12 cellular contexts compared by ENCODE assay signal in the genomic region with DNA sequence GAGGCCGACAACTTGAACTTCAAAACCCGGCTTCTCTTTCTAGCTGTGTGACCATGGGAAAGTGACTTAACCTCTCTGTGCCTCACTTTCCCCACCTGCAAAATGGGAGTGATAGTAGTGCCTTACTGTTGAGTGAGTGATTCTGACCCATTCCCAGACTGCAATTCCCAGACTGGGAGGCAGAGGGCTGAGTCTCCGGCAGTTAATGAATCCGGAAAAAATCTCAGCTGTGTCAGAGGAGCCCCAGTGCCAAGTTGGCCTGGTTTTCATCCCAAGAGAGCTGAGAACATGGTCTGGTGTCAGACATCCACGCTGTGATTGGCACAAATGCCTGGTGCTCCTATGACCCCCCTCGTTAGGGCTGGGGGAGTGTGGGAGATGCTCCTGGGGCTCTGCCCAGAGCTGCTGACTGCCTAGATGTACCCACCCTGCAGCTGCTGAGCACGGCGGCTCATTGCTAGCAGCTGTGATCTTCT. TPM values are rescaled to one million over a fixed set of nuclear protein-coding genes. Genes with fewer than 3 reads are reported as not detected.
DNase-seq lines count a peak whose midpoint lies in the region; ATAC-seq and TF ChIP-seq lines count a peak whose summit lies in the region.
"Had no signal": no experiment of that assay in that cellular context is flagged by ENCODE, and none has a peak within 500 bp of the region (broad histone marks: within the 10 kb centered on the region; RNA-seq: fewer than 3 reads in every experiment).

No MANE protein-coding gene starts in this region.

- no peaks in the 10 kb centered on the region for H3K27me3 Mint-ChIP-seq in endodermal cell (ENCODE audit: insufficient read depth)

- H3K9ac ChIP-seq in endodermal cell (ENCODE audit: extremely low read depth, low read length, poor library complexity, severe bottlenecking), result no peak overlapping the region

- H3K9me3 ChIP-seq in endodermal cell (ENCODE audit: control insufficient read depth, low read length), result no peaks in the 10 kb centered on the region

- TF ChIP-seq CTCF in endodermal cell (conservative IDR thresholded peaks at IDR 0.05), result peak; percentile 61

- H3K36me3 ChIP-seq in endodermal cell (ENCODE audit: control insufficient read depth, insufficient read depth, low read length), result no peaks in the 10 kb centered on the region

- no peaks in the 10 kb centered on the region for H3K4me1 Mint-ChIP-seq in endodermal cell
- H3K4me1 Mint-ChIP-seq: T-cell had no signal

- 79 to 94% methylated on average over 6 to 8 of the region's 8 CpGs for WGBS in endodermal cell (ENCODE audit: insufficient coverage in 1 of 2, insufficient read length in 1 of 2), 2 experiments

- no peak overlapping the region for H3K4me3 ChIP-seq in endodermal cell (ENCODE audit: low read length)

- no peak overlapping the region for H3K27ac ChIP-seq in endodermal cell (ENCODE audit: low read depth, low read length)

- no peaks in the 10 kb centered on the region for H3K36me3 Mint-ChIP-seq in endodermal cell (ENCODE audit: low read depth)
- H3K36me3 Mint-ChIP-seq: CD8-positive, alpha-beta T cell; T-cell had no signal

- H3K27me3 ChIP-seq in endodermal cell (ENCODE audit: control insufficient read depth, insufficient read depth, low read length, poor library complexity, severe bottlenecking), result no peaks in the 10 kb centered on the region

- H3K4me1 ChIP-seq in endodermal cell (ENCODE audit: control insufficient read depth, insufficient read depth, low read length), result no peaks in the 10 kb centered on the region

- H3K9me3 Mint-ChIP-seq in endodermal cell, result no peaks in the 10 kb centered on the region
- H3K9me3 Mint-ChIP-seq: CD8-positive, alpha-beta T cell; T-cell had no signal

- H3K4me3 Mint-ChIP-seq in endodermal cell, result no peak overlapping the region
- H3K4me3 Mint-ChIP-seq: CD8-positive, alpha-beta T cell; T-cell had no signal

- DNase-seq in AG08395 (ENCODE audit: low spot score) (peak; percentile 69), NCI-H1694 treated with DMSO at 0.1 percent for 48 hours (lab: John Stamatoyannopoulos, UW) (peak; percentile 87), endodermal cell (peak; percentile 57), lung microvascular endothelial cell (ENCODE audit: low read depth in 2 of 2) (peak; percentile 16 to 17), NCI-H748 (lab: John Stamatoyannopoulos, UW; ENCODE audit: unreplicated experiment) (no peak), NOMO-1 treated with dmso at 0.1 percent for 144 hours (lab: John Stamatoyannopoulos, UW; ENCODE audit: unreplicated experiment) (no peak), NCI-H774 (lab: John Stamatoyannopoulos, UW) (no peak)
- DNase-seq: activated effector memory CD4-positive, alpha-beta T cell treated with anti-CD3 and anti-CD28 coated beads, Interleukin-2, amount 50 U/mL, for 16 hours; CD8-positive, alpha-beta T cell; NCI-H1105 treated with DMSO at 0.1 percent for 48 hours; T-cell had no signal

- no peak for ATAC-seq in GM21528 (IDR thresholded peaks at IDR 0.05; ENCODE audit: low FRiP score, unreplicated experiment)
- ATAC-seq: CD8-positive, alpha-beta T cell; T-cell had no signal

- no peak overlapping the region for H3K27ac Mint-ChIP-seq in endodermal cell
- H3K27ac Mint-ChIP-seq: CD8-positive, alpha-beta T cell; T-cell had no signal

RNA-seq across cellular contexts. Expression of a gene that starts 50.0 kb away (rescaled TPM):
- 100 to 1,000 TPM in 1 of 2 donors, 10 to 100 TPM in 1; 92.4 to 101 TPM for total RNA-seq in endodermal cell
- polyA plus RNA-seq in endodermal cell (2013, experiment 1 of 2), result 84.6 TPM
- polyA plus RNA-seq in endodermal cell (2013, experiment 2 of 2), result 87.0 TPM
- 81.1 and 95.8 TPM in 2 replicates for total RNA-seq in lung microvascular endothelial cell

RNA-seq across cellular contexts. Expression of a gene that starts 51.2 kb away (rescaled TPM):
- total RNA-seq in endodermal cell, result 10 to 100 TPM; 33.1 to 58.1 TPM
- 43.7 TPM for polyA plus RNA-seq in endodermal cell (2013, experiment 1 of 2)
- polyA plus RNA-seq in endodermal cell (2013, experiment 2 of 2), result 40.9 TPM
- 0.65 and 0.79 TPM in 2 replicates for total RNA-seq in lung microvascular endothelial cell

RNA-seq across cellular contexts. Expression of a gene that starts 57.4 kb away (rescaled TPM):
- total RNA-seq in endodermal cell (100 to 1,000 TPM; 415 to 506 TPM), lung microvascular endothelial cell (172 and 227 TPM in 2 replicates)
- 627 TPM for polyA plus RNA-seq in endodermal cell (2013, experiment 1 of 2)
- polyA plus RNA-seq in endodermal cell (2013, experiment 2 of 2), result 623 TPM

Comparison
In these comparisons a context has a peak if more than half of its experiments do, and no peak if none do; other contexts are left out.
1. DNase-seq: peak in AG08395 (single experiment), NCI-H1694 treated with DMSO at 0.1 percent for 48 hours (single experiment), endodermal cell (single experiment) and lung microvascular endothelial cell (2 of 2); none in NCI-H748 (single experiment), NOMO-1 treated with dmso at 0.1 percent for 144 hours (single experiment) and NCI-H774 (single experiment).
2. RNA of a gene that starts 51.2 kb away (total RNA-seq): 33.1 to 58.1 TPM in endodermal cell; 0.65 to 0.79 TPM in lung microvascular endothelial cell; every median in the first group is over 10 times any median in the second.